ENCODE assay signal across 10 cellular contexts in genomic region chr7:74481458-74482324, GRCh38. TPM values are rescaled to one million over a fixed set of nuclear protein-coding genes. Genes with fewer than 3 reads are reported as not detected.
DNase-seq lines count a peak whose midpoint lies in the region; ATAC-seq, FAIRE-seq and TF ChIP-seq lines count a peak whose summit lies in the region.
"Had no signal": no experiment of that assay in that cellular context is flagged by ENCODE, and none has a peak within 500 bp of the region (broad histone marks: within the 10 kb centered on the region; RNA-seq: fewer than 3 reads in every experiment).

No MANE protein-coding gene starts in this region.

- TF ChIP-seq EP300 in suprapubic skin (IDR thresholded peaks at IDR 0.05): no peak

- no peaks in the 10 kb centered on the region for H3K9me3 Mint-ChIP-seq in astrocyte (ENCODE audit: unreplicated experiment)
- H3K9me3 Mint-ChIP-seq in activated T-cell treated with anti-CD3 and anti-CD28 coated beads, Interleukin-2, amount 50 U/mL, for 72 hours: no peaks in the 10 kb centered on the region

- H3K4me2 ChIP-seq in astrocyte (ENCODE audit: low read length): peak overlapping the region; percentile 84

- H3K9ac ChIP-seq in astrocyte (ENCODE audit: low read length) (peak overlapping the region; percentile 89), liver (ENCODE audit: low read depth in 1 of 2, low read length in 2 of 2) (no peak overlapping the region)

- peak overlapping the region; percentile 58 for H3K27ac Mint-ChIP-seq in astrocyte (ENCODE audit: unreplicated experiment)
- no peak overlapping the region for H3K27ac Mint-ChIP-seq in activated T-cell treated with anti-CD3 and anti-CD28 coated beads, Interleukin-2, amount 50 U/mL, for 72 hours

- H3K4me3 ChIP-seq in astrocyte (ENCODE audit: insufficient read depth, low read depth, low read length) (no peak overlapping the region), liver (ENCODE audit: low read depth in 1 of 3, low read length in 3 of 3) (no peak overlapping the region), suprapubic skin (peak overlapping the region; percentile 50)

- H3K4me1 Mint-ChIP-seq in astrocyte (ENCODE audit: low read depth, unreplicated experiment): peaks cover 38% of the 10 kb centered on the region
- peaks cover 5% of the 10 kb centered on the region for H3K4me1 Mint-ChIP-seq in activated T-cell treated with anti-CD3 and anti-CD28 coated beads, Interleukin-2, amount 50 U/mL, for 72 hours (ENCODE audit: low read depth)

- H3K4me1 ChIP-seq in astrocyte (ENCODE audit: insufficient read depth, low read length) (peaks cover 73% of the 10 kb centered on the region), liver (ENCODE audit: control insufficient read depth in 4 of 4, insufficient read depth in 4 of 4, low read length in 3 of 4) (peaks cover 18 to 41% (median 32%) of the 10 kb centered on the region in 4 donors), suprapubic skin (peaks cover 76% of the 10 kb centered on the region)

- no peak for ATAC-seq in GM21526 (IDR thresholded peaks at IDR 0.05; ENCODE audit: low FRiP score, unreplicated experiment)
- ATAC-seq in activated T-cell treated with anti-CD3 and anti-CD28 coated beads, Interleukin-2, amount 50 U/mL, for 72 hours (replicated peaks in 1 of 2): no peak

- TF ChIP-seq CTCF in astrocyte (IDR thresholded peaks at IDR 0.05; ENCODE audit: insufficient read depth, low read depth, low read length) (no peak), liver (IDR thresholded peaks at IDR 0.05; ENCODE audit: low read depth, low read length, missing input control) (no peak), suprapubic skin (IDR thresholded peaks at IDR 0.05) (peak in 1 of 2 donors; percentile 11)

- no peak overlapping the region for H3K4me3 Mint-ChIP-seq in astrocyte (ENCODE audit: unreplicated experiment)
- no peak overlapping the region for H3K4me3 Mint-ChIP-seq in activated T-cell treated with anti-CD3 and anti-CD28 coated beads, Interleukin-2, amount 50 U/mL, for 72 hours

- H3K36me3 Mint-ChIP-seq in astrocyte (ENCODE audit: low read depth, unreplicated experiment): no peaks in the 10 kb centered on the region
- no peaks in the 10 kb centered on the region for H3K36me3 Mint-ChIP-seq in activated T-cell treated with anti-CD3 and anti-CD28 coated beads, Interleukin-2, amount 50 U/mL, for 72 hours (ENCODE audit: insufficient read depth in 2 of 2)

- H3K27me3 ChIP-seq in astrocyte (ENCODE audit: insufficient read depth, low read length) (no peaks in the 10 kb centered on the region), liver (ENCODE audit: control insufficient read depth in 4 of 4, insufficient read depth in 4 of 4, low read length in 3 of 4) (no peaks in the 10 kb centered on the region), suprapubic skin (no peaks in the 10 kb centered on the region)

- no peaks in the 10 kb centered on the region for H3K36me3 ChIP-seq in astrocyte (ENCODE audit: insufficient read depth, low read length)
- no peaks in the 10 kb centered on the region for H3K36me3 ChIP-seq in liver (ENCODE audit: control insufficient read depth in 4 of 4, insufficient read depth in 3 of 4, low read depth in 1 of 4, low read length in 3 of 4)
- H3K36me3 ChIP-seq in suprapubic skin: no peaks in the 10 kb centered on the region

- 75% methylated on average over 10 of the region's 10 CpGs for WGBS in liver
- WGBS in suprapubic skin: 55% methylated on average over 10 of the region's 10 CpGs

- no peak for TF ChIP-seq POLR2A in suprapubic skin (IDR thresholded peaks at IDR 0.05)

- peak in 1 of 2 donors; percentile 30 for TF ChIP-seq RAD21 in liver (IDR thresholded peaks at IDR 0.05)

- peaks cover 13% of the 10 kb centered on the region for H4K20me1 ChIP-seq in astrocyte (ENCODE audit: insufficient read depth, low read length)

- H3K27me3 Mint-ChIP-seq in astrocyte (ENCODE audit: low read depth, unreplicated experiment): no peaks in the 10 kb centered on the region
- H3K27me3 Mint-ChIP-seq in activated T-cell treated with anti-CD3 and anti-CD28 coated beads, Interleukin-2, amount 50 U/mL, for 72 hours (ENCODE audit: low read depth): peaks cover 14% of the 10 kb centered on the region

- FAIRE-seq in astrocyte (lab: Jason Lieb, UNC): no peak

- DNase-seq in HT-29 (ENCODE audit: low spot score): peak; percentile 71
- DNase-seq in astrocyte (ENCODE audit: low read depth): no peak
- DNase-seq in suprapubic skin (ENCODE audit: low spot score in 2 of 2): no peak
- no peak for DNase-seq in DMS153 treated with DMSO at 0.1 percent for 48 hours (lab: John Stamatoyannopoulos, UW; ENCODE audit: unreplicated experiment)
- DNase-seq in activated T-cell treated with anti-CD3 and anti-CD28 coated beads, Interleukin-2, amount 50 U/mL, for 72 hours: no peak
- DNase-seq in NCI-H774 (lab: John Stamatoyannopoulos, UW): no peak
- DNase-seq: stimulated activated CD4-positive, alpha-beta T cell treated with anti-CD3 and anti-CD28 coated beads, Interleukin-4, amount 100 ng/mL, for 24 hours; T-helper 9 cell had no signal

- no peaks in the 10 kb centered on the region for H3K9me3 ChIP-seq in astrocyte (ENCODE audit: insufficient read depth, low read depth, low read length)
- H3K9me3 ChIP-seq in liver (ENCODE audit: control insufficient read depth in 4 of 4, low read length in 3 of 4): no peaks in the 10 kb centered on the region
- H3K9me3 ChIP-seq in suprapubic skin: no peaks in the 10 kb centered on the region

- H3K27ac ChIP-seq in astrocyte (ENCODE audit: low read depth, low read length): peak overlapping the region; percentile 97
- H3K27ac ChIP-seq in liver (ENCODE audit: low read depth in 1 of 2, low read length in 2 of 2): peak overlapping the region; percentile 75
- H3K27ac ChIP-seq in suprapubic skin: peak overlapping the region; percentile 97

- H2AFZ ChIP-seq in astrocyte (ENCODE audit: low read depth, low read length): no peak overlapping the region

- peaks cover 57% of the 10 kb centered on the region for H3K79me2 ChIP-seq in astrocyte (ENCODE audit: insufficient read depth, low read length)

TF ChIP-seq in liver, 16 proteins besides CTCF, POLR2A, EP300 and RAD21:
- TF ChIP-seq SP1 (IDR thresholded peaks at IDR 0.05): no peak
- peak; percentile 26 to 50 for TF ChIP-seq HNF4A (conservative IDR thresholded peaks at IDR 0.05)
- peak in 1 of 2 donors; percentile 14 for TF ChIP-seq RXRA (IDR thresholded peaks at IDR 0.05)
- TF ChIP-seq FOXA1 (IDR thresholded peaks at IDR 0.05): no peak
- no peak for TF ChIP-seq ZBTB33 (IDR thresholded peaks at IDR 0.05)

RNA-seq across cellular contexts. Expression of gene GTF2IRD1, which starts 28.0 kb away (rescaled TPM):
- total RNA-seq in HT-29 (2014; rRNA removed; shearing (Covaris generic)): 34.6 and 41.5 TPM in 2 replicates
- total RNA-seq in astrocyte (19.3 and 20.4 TPM in 2 replicates), liver (1 to 10 TPM; 2.0 to 3.3 TPM), suprapubic skin (10 to 100 TPM; 23.1 to 41.2 (median 25.0) TPM)
- polyA plus RNA-seq in liver: 1 to 10 TPM; 3.3 to 7.4 TPM
- 1 to 10 TPM; 3.1 to 4.6 TPM for total RNA-seq in activated T-cell treated with anti-CD3 and anti-CD28 coated beads, Interleukin-2, amount 50 U/mL, for 72 hours
